1 cellular context compared by ENCODE assay signal in genomic region chr11:64893194-64894069, GRCh38.
TF ChIP-seq lines count a peak whose summit lies in the region.

No MANE protein-coding gene starts in this region.

TF ChIP-seq in HCT116, 20 proteins besides CTCF, POLR2A, EP300 and RAD21:
- TF ChIP-seq EGR1 (IDR thresholded peaks at IDR 0.05; ENCODE audit: low read depth) (no peak), ZFX (IDR thresholded peaks at IDR 0.05) (no peak), ZNF274 (IDR thresholded peaks at IDR 0.05; ENCODE audit: low read depth, low read length) (no peak), POLR2AphosphoS5 (IDR thresholded peaks at IDR 0.05; ENCODE audit: low read depth, low read length) (no peak)
